ENCODE assay signal across 25 cellular contexts in the genomic region with DNA sequence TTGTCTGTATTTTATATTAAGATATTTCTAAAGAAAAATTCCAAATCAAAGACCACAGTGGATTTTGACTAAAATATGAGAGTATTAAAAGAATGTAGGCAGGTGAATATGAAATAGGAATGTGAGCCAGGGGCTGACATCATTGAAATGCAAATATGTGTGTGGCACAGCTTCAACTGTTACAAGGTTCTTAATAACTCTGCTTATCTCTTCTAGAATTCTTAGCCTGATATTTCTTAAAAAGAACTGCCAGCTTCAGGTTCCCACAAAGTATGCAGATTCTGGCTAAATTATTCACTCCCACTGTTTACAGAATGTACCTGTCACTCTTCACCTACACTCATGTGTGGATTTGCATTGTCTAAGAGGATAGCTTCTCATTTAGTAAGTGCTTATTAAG.
"Had no signal": no experiment of that assay in that cellular context is flagged by ENCODE, and none has a peak within 500 bp of the region (broad histone marks: within the 10 kb centered on the region; RNA-seq: fewer than 3 reads in every experiment).

No MANE protein-coding gene starts in this region.

- ATAC-seq: activated CD8-positive, alpha-beta memory T cell treated with anti-CD3 and anti-CD28 coated beads, Interleukin-2, amount 10 ng/mL, durations not matched to agents 7 days and 5 days; activated naive CD4-positive, alpha-beta T cell treated with anti-CD3 and anti-CD28 coated beads, Interleukin-2, amount 50 U/mL, for 72 hours; activated naive CD8-positive, alpha-beta T cell treated with anti-CD3 and anti-CD28 coated beads, Interleukin-2, amount 50 U/mL, for 24 hours; K562; T-helper 17 cell had no signal

- H3K27ac ChIP-seq: PC-9 had no signal

- DNase-seq: activated B cell treated with CpG ODN at 0.5 μM for 24 hours; activated CD4-positive, alpha-beta T cell treated with anti-CD3 and anti-CD28 coated beads for 1 hour; activated CD4-positive, alpha-beta T cell treated with anti-CD3 and anti-CD28 coated beads, Interleukin-2, amount 10 ng/mL, durations not matched to agents 24 days and 14 days; activated CD4-positive, alpha-beta T cell treated with anti-CD3 and anti-CD28 coated beads, Interleukin-2, amount 50 U/mL, for 48 hours; activated CD8-positive, alpha-beta memory T cell treated with anti-CD3 and anti-CD28 coated beads, Interleukin-2, amount 10 ng/mL, durations not matched to agents 7 days and 5 days; activated effector memory CD4-positive, alpha-beta T cell treated with anti-CD3 and anti-CD28 coated beads, Interleukin-2, amount 50 U/mL, for 16 hours; activated naive CD4-positive, alpha-beta T cell treated with Interleukin-2 at 50 U/mL for 16 hours; activated naive CD8-positive, alpha-beta T cell treated with anti-CD3 and anti-CD28 coated beads, Interleukin-2, amount 50 U/mL, for 24 hours; activated T-cell treated with anti-CD3 and anti-CD28 coated beads, Interleukin-2, amount 50 U/mL, for 24 hours; amygdala; cerebellar nuclear complex; Karpas-422; NCI-H1092; NCI-H146; NCI-H187 treated with DMSO at 0.1 percent for 48 hours; NCI-H2081 treated with DMSO at 0.1 percent for 48 hours; NCI-H446 treated with DMSO at 0.1 percent for 48 hours; NCI-H524 treated with DMSO at 0.1 percent for 48 hours; NCI-H82; SHP77 treated with DMSO at 0.1 percent for 48 hours; T-helper 17 cell; T-helper 9 cell had no signal

- H3K4me3 ChIP-seq: K562, PC-9 had no signal
